Comparison of ENCODE assay signal across 23 cellular contexts in genomic region chr6:164942271-164942670, GRCh38.
"Had no signal": no experiment of that assay in that cellular context is flagged by ENCODE, and none has a peak within 500 bp of the region (broad histone marks: within the 10 kb centered on the region; RNA-seq: fewer than 3 reads in every experiment).

No MANE protein-coding gene starts in this region.

- H3K27ac ChIP-seq: stomach, suprapubic skin, testis, thoracic aorta, tibial artery, tibial nerve, transverse colon, upper lobe of left lung, upper lobe of right lung, uterus, vagina had no signal

- H3K9me3 ChIP-seq: suprapubic skin, testis, thoracic aorta, transverse colon, upper lobe of left lung, upper lobe of right lung, uterus, vagina had no signal

- H3K4me1 ChIP-seq: stomach, suprapubic skin, testis, tibial artery, tibial nerve, transverse colon, upper lobe of left lung, upper lobe of right lung, uterus, vagina had no signal

- H3K36me3 ChIP-seq: stomach, suprapubic skin, thoracic aorta, tibial artery, tibial nerve, transverse colon, upper lobe of left lung, upper lobe of right lung, uterus, vagina had no signal

- DNase-seq: stimulated activated CD4-positive, alpha-beta T cell treated with anti-CD3 and anti-CD28 coated beads, Interleukin-2, amount 100 ng/mL, for 24 hours; stimulated activated CD4-positive, alpha-beta T cell treated with anti-CD3 and anti-CD28 coated beads, Interleukin-2, amount 100 ng/mL, for 48 hours; stimulated activated CD4-positive, alpha-beta T cell treated with anti-CD3 and anti-CD28 coated beads, Interleukin-4, amount 100 ng/mL, for 1 hour; stimulated activated CD4-positive, alpha-beta T cell treated with anti-CD3 and anti-CD28 coated beads, Interleukin-4, amount 100 ng/mL, for 24 hours; stimulated activated CD4-positive, alpha-beta T cell treated with anti-CD3 and anti-CD28 coated beads, Interleukin-4, amount 100 ng/mL, for 4 hours; stimulated activated CD8-positive, alpha-beta memory T cell treated with anti-CD3 and anti-CD28 coated beads, Interleukin-4, amount 100 ng/mL, for 48 hours; stimulated activated naive B cell treated with anti-CD40 and anti-IgM and Interleukin-4, amounts not matched to agents 10 μg/mL and 1 μg/mL and 100 μg/mL, for 72 hours; stimulated activated naive CD4-positive, alpha-beta T cell; stimulated activated naive CD4-positive, alpha-beta T cell treated with Interleukin-2 at 50 U/mL for 16 hours; stimulated activated naive CD8-positive, alpha-beta T cell treated with anti-CD3 and anti-CD28 coated beads, Interleukin-15, amount 100 ng/mL, for 72 hours; stimulated activated naive CD8-positive, alpha-beta T cell treated with anti-CD3 and anti-CD28 coated beads, Interleukin-15, Interleukin-2, amounts not matched to agents 100 U/mL and 50 U/mL, for 24 hours; stomach; substantia nigra; testis; tibial artery; transverse colon; upper lobe of left lung; upper lobe of right lung; uterus had no signal

- H3K4me3 ChIP-seq: stomach, suprapubic skin, testis, thoracic aorta, tibial artery, tibial nerve, transverse colon, upper lobe of left lung, upper lobe of right lung, uterus, vagina had no signal

- H3K27me3 ChIP-seq: stomach, suprapubic skin, testis, tibial artery, tibial nerve, transverse colon, upper lobe of left lung, upper lobe of right lung, uterus, vagina had no signal
